8 cellular contexts compared by ENCODE assay signal in the genomic region with DNA sequence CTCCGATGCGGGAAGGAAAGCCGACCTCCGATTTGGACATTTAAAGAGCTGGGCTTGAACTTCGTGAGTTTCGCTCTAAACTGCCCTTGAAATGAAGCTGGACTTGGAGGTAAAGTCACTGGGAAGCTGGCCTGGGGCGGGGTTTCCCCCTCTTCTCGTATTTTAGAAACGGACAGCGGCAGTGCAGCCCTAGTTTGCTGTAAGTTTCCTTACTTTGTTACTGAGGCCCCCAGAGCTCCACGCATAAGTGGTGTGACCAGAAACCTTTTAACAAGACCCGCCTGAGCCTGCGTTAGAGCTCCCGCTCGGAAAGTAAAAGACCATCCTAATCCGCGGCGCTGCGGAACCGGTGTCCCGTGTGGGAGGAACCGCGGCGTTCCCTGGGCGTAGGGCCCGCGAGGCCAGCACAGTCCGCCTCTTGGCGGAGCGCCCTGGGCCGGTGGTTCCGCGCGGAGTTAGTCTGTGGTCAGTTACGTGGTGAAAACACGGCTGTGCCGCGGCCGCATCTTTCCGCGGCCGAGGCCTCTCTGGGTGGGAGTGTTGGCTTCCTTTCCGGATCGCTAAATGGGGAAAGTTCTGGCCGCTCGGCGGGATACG. TPM values are rescaled to one million over a fixed set of nuclear protein-coding genes. Genes with fewer than 3 reads are reported as not detected.
DNase-seq lines count a peak whose midpoint lies in the region; ATAC-seq and TF ChIP-seq lines count a peak whose summit lies in the region.

No MANE protein-coding gene starts in this region.

- POLR2A ChIA-PET in activated CD8-positive, alpha-beta T cell treated with anti-CD3 and anti-CD28 coated beads, Interleukin-2, amount 10 ng/mL, durations not matched to agents 7 days and 5 days (lab: Charles Lee): interaction anchor here (1.0 kb wide), 1 partner anchor 29 kb away, joined by 5 read pairs; no protein-coding TSS in a partner anchor

- no peaks in the 10 kb centered on the region for H3K9me3 ChIP-seq in MG63
- H3K9me3 ChIP-seq in tibial nerve: no peaks in the 10 kb centered on the region

- CTCF ChIA-PET in activated CD8-positive, alpha-beta T cell treated with anti-CD3 and anti-CD28 coated beads, Interleukin-2, amount 10 ng/mL, durations not matched to agents 7 days and 5 days (lab: Charles Lee): interaction anchor here (0.9 to 6.3 kb wide), 2 partner anchors 75 to 130 kb away, joined by 3 to 39 read pairs; no protein-coding TSS in a partner anchor

- H3K4me1 ChIP-seq in tibial nerve: peaks cover 0 to 19% (median 3%) of the 10 kb centered on the region in 4 donors

- H3K27ac ChIP-seq in tibial nerve: peak overlapping the region; percentile 86 to 98 (median 95)

- no peaks in the 10 kb centered on the region for H3K36me3 ChIP-seq in MG63
- H3K36me3 ChIP-seq in tibial nerve: no peaks in the 10 kb centered on the region

- DNase-seq in G401 (ENCODE audit: low spot score) (peak; percentile 16), MG63 (peak; percentile 43), mucosa of gallbladder (ENCODE audit: low spot score) (peak; percentile 69), tibial nerve (ENCODE audit: low spot score in 2 of 2) (peak; percentile 44 to 48), NK-92 (lab: John Stamatoyannopoulos, UW; ENCODE audit: unreplicated experiment) (no peak)
- peak; percentile 32 for DNase-seq in activated CD8-positive, alpha-beta T cell treated with anti-CD3 and anti-CD28 coated beads, Interleukin-2, amount 10 ng/mL, durations not matched to agents 7 days and 5 days

- no peaks in the 10 kb centered on the region; the same call in 1 of the 2 replicates for H3K27me3 ChIP-seq in MG63
- no peaks in the 10 kb centered on the region for H3K27me3 ChIP-seq in tibial nerve

- H3K27me3 Mint-ChIP-seq in activated CD8-positive, alpha-beta T cell treated with anti-CD3 and anti-CD28 coated beads, Interleukin-2, amount 10 ng/mL, durations not matched to agents 7 days and 5 days (ENCODE audit: low read depth): peaks cover 19% of the 10 kb centered on the region

- TF ChIP-seq POLR2A in tibial nerve (IDR thresholded peaks at IDR 0.05): peak in 1 of 2 donors; percentile 38

- in situ Hi-C loops in G401 (cut with HindIII; ENCODE audit: low sequenced_read_pairs): no loop called here

- peak overlapping the region; percentile 62 for H3K4me3 ChIP-seq in MG63
- peak overlapping the region; percentile 56 to 72 (median 70) for H3K4me3 ChIP-seq in tibial nerve

- H3K9me3 Mint-ChIP-seq in activated CD8-positive, alpha-beta T cell treated with anti-CD3 and anti-CD28 coated beads, Interleukin-2, amount 10 ng/mL, durations not matched to agents 7 days and 5 days (ENCODE audit: insufficient read depth): no peaks in the 10 kb centered on the region

- no peaks in the 10 kb centered on the region for H3K36me3 Mint-ChIP-seq in activated CD8-positive, alpha-beta T cell treated with anti-CD3 and anti-CD28 coated beads, Interleukin-2, amount 10 ng/mL, durations not matched to agents 7 days and 5 days (ENCODE audit: low read depth)

- WGBS in tibial nerve, 2 donors: 0 to 1% methylated on average over 17 to 48 of the region's 48 CpGs

- peak; percentile 65 for ATAC-seq in activated CD8-positive, alpha-beta T cell treated with anti-CD3 and anti-CD28 coated beads, Interleukin-2, amount 10 ng/mL, durations not matched to agents 7 days and 5 days
- ATAC-seq in esophagus mucosa (peak; percentile 56), HG03175 (IDR thresholded peaks at IDR 0.05; ENCODE audit: unreplicated experiment) (no peak)

- H3K4me3 Mint-ChIP-seq in activated CD8-positive, alpha-beta T cell treated with anti-CD3 and anti-CD28 coated beads, Interleukin-2, amount 10 ng/mL, durations not matched to agents 7 days and 5 days: peak overlapping the region; percentile 72

- no peak for TF ChIP-seq CTCF in tibial nerve (IDR thresholded peaks at IDR 0.05)

- H3K27ac Mint-ChIP-seq in activated CD8-positive, alpha-beta T cell treated with anti-CD3 and anti-CD28 coated beads, Interleukin-2, amount 10 ng/mL, durations not matched to agents 7 days and 5 days: no peak overlapping the region

- H3K4me1 Mint-ChIP-seq in activated CD8-positive, alpha-beta T cell treated with anti-CD3 and anti-CD28 coated beads, Interleukin-2, amount 10 ng/mL, durations not matched to agents 7 days and 5 days (ENCODE audit: low read depth): peaks cover 9% of the 10 kb centered on the region

- peak in 1 of 2 donors; percentile 80 for TF ChIP-seq EP300 in tibial nerve (IDR thresholded peaks at IDR 0.05)

RNA-seq across cellular contexts. Expression of a gene that starts 0.4 kb away (rescaled TPM):
- total RNA-seq in G401 (2014; rRNA removed; shearing (Covaris generic)): not detected in 2 replicates
- 0.36 and 5.4 TPM in 2 replicates for total RNA-seq in MG63 (2014; rRNA removed; shearing (Covaris generic); ENCODE audit: low replicate concordance)
- total RNA-seq in activated CD8-positive, alpha-beta T cell treated with anti-CD3 and anti-CD28 coated beads, Interleukin-2, amount 10 ng/mL, durations not matched to agents 7 days and 5 days: 1 to 10 TPM in 1 of 2 experiments, under 1 TPM in 1; 0.86 to 1.4 TPM
- total RNA-seq in esophagus mucosa (70.7 TPM), mucosa of gallbladder (27.1 TPM), tibial nerve (10 to 100 TPM in 2 of 4 donors, 1 to 10 TPM in 2; 7.1 to 10.7 (median 9.2) TPM)
